Comparison of ENCODE assay signal across 12 cellular contexts in the genomic region with DNA sequence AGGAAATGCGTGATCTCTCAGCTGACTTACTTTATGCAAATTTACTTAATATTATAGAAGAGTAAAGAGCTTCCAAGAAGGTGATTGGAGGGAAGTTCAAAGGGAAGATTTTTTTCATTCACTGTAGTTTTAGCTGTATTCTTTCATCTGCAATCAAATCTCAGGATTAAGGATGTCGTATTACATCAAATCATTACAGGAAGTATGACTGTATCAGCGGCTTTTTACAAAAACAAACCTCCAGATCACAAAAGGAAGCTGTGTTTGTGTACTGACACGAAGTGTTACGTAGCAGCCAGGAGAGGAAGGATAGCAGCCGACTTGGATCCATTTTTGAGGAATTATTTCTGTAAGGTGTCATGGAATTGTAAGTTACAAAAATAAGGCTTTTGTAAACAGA. TPM values are rescaled to one million over a fixed set of nuclear protein-coding genes. Genes with fewer than 3 reads are reported as not detected.
DNase-seq lines count a peak whose midpoint lies in the region; ATAC-seq, FAIRE-seq and TF ChIP-seq lines count a peak whose summit lies in the region.
"Had no signal": no experiment of that assay in that cellular context is flagged by ENCODE, and none has a peak within 500 bp of the region (broad histone marks: within the 10 kb centered on the region; RNA-seq: fewer than 3 reads in every experiment).

No MANE protein-coding gene starts in this region.

- no peaks in the 10 kb centered on the region for H4K20me1 ChIP-seq in astrocyte (ENCODE audit: insufficient read depth, low read length)

- H3K4me3 ChIP-seq in ACC112 (ENCODE audit: low read depth, low read length) (peak overlapping the region; percentile 31), HFF-Myc (replicated peaks; ENCODE audit: low read depth, low read length) (no peak overlapping the region), astrocyte (ENCODE audit: insufficient read depth, low read depth, low read length) (peak overlapping the region; percentile 7), left lung (no peak overlapping the region), body of pancreas (no peak overlapping the region)
- H3K4me3 ChIP-seq: SJCRH30 had no signal

- peak overlapping the region; percentile 63 for H3K9ac ChIP-seq in astrocyte (ENCODE audit: low read length)

- H3K36me3 ChIP-seq in ACC112 (ENCODE audit: insufficient read depth, low read length) (no peaks in the 10 kb centered on the region), astrocyte (ENCODE audit: insufficient read depth, low read length) (no peaks in the 10 kb centered on the region), left lung (no peaks in the 10 kb centered on the region), body of pancreas (replicated peaks in 1 of 2; ENCODE audit: insufficient read depth in 1 of 2, low read depth in 2 of 2) (no peaks in the 10 kb centered on the region)
- H3K36me3 ChIP-seq: SJCRH30 had no signal

- DNase-seq in HFF-Myc (ENCODE audit: extremely low read depth, low read depth) (peak; percentile 56), astrocyte (ENCODE audit: low read depth) (peak; percentile 91), left lung (no peak), body of pancreas (no peak)
- DNase-seq in stimulated activated naive CD4-positive, alpha-beta T cell treated with Interleukin-2 at 50 U/mL for 16 hours (lab: John Stamatoyannopoulos, UW): no peak
- DNase-seq: activated CD8-positive, alpha-beta T cell treated with anti-CD3 and anti-CD28 coated beads, Interleukin-2, amount 10 ng/mL, durations not matched to agents 7 days and 5 days; SJCRH30 had no signal

- no peak overlapping the region for H3K27ac Mint-ChIP-seq in astrocyte (ENCODE audit: unreplicated experiment)
- H3K27ac Mint-ChIP-seq: activated CD8-positive, alpha-beta T cell treated with anti-CD3 and anti-CD28 coated beads, Interleukin-2, amount 10 ng/mL, durations not matched to agents 7 days and 5 days had no signal

- TF ChIP-seq POLR2A in body of pancreas (IDR thresholded peaks at IDR 0.05): no peak

- TF ChIP-seq CTCF in HFF-Myc (IDR thresholded peaks at IDR 0.05; ENCODE audit: low read depth, low read length, missing control alignments) (no peak), astrocyte (IDR thresholded peaks at IDR 0.05; ENCODE audit: insufficient read depth, low read depth, low read length) (no peak), left lung (IDR thresholded peaks at IDR 0.05) (no peak), body of pancreas (IDR thresholded peaks at IDR 0.05) (no peak)

- no peaks in the 10 kb centered on the region for H3K9me3 ChIP-seq in astrocyte (ENCODE audit: insufficient read depth, low read depth, low read length)
- no peaks in the 10 kb centered on the region for H3K9me3 ChIP-seq in left lung
- no peaks in the 10 kb centered on the region for H3K9me3 ChIP-seq in body of pancreas
- H3K9me3 ChIP-seq: SJCRH30 had no signal

- no peak overlapping the region for H3K4me3 Mint-ChIP-seq in astrocyte (ENCODE audit: unreplicated experiment)
- H3K4me3 Mint-ChIP-seq: activated CD8-positive, alpha-beta T cell treated with anti-CD3 and anti-CD28 coated beads, Interleukin-2, amount 10 ng/mL, durations not matched to agents 7 days and 5 days had no signal

- H3K79me2 ChIP-seq in ACC112 (ENCODE audit: control insufficient read depth, insufficient read depth, low read length, unreplicated experiment) (no peaks in the 10 kb centered on the region), astrocyte (ENCODE audit: insufficient read depth, low read length) (no peaks in the 10 kb centered on the region)

- H3K27ac ChIP-seq in ACC112 (ENCODE audit: low read depth, low read length) (peak overlapping the region; percentile 98), astrocyte (ENCODE audit: low read depth, low read length) (peak overlapping the region; percentile 83), left lung (peak overlapping the region; percentile 72 to 76), body of pancreas (peak overlapping the region in 2 of 4 donors; percentile 30 to 33)
- H3K27ac ChIP-seq: C4-2B, SJCRH30 had no signal

- ATAC-seq in left lung: peak; percentile 13
- ATAC-seq in GM18873 (IDR thresholded peaks at IDR 0.05; ENCODE audit: low FRiP score, unreplicated experiment): no peak
- ATAC-seq in body of pancreas: no peak
- ATAC-seq in GM18519 (IDR thresholded peaks at IDR 0.05; ENCODE audit: low FRiP score, unreplicated experiment): no peak
- ATAC-seq: activated CD8-positive, alpha-beta T cell treated with anti-CD3 and anti-CD28 coated beads, Interleukin-2, amount 10 ng/mL, durations not matched to agents 7 days and 5 days had no signal

- no peaks in the 10 kb centered on the region for H3K27me3 ChIP-seq in ACC112 (ENCODE audit: insufficient read depth, low read length)
- H3K27me3 ChIP-seq in astrocyte (ENCODE audit: insufficient read depth, low read length): no peaks in the 10 kb centered on the region
- H3K27me3 ChIP-seq in left lung: no peaks in the 10 kb centered on the region
- no peaks in the 10 kb centered on the region for H3K27me3 ChIP-seq in body of pancreas

- H3K4me1 Mint-ChIP-seq in astrocyte (ENCODE audit: low read depth, unreplicated experiment): peaks cover 43% of the 10 kb centered on the region

- intact Hi-C loops in left lung (cut with DNase I) (no loop called here), body of pancreas (cut with DNase I) (no loop called here)

- peak overlapping the region; percentile 78 for H3K4me2 ChIP-seq in astrocyte (ENCODE audit: low read length)

- peaks cover 2% of the 10 kb centered on the region for H3K9me3 Mint-ChIP-seq in astrocyte (ENCODE audit: unreplicated experiment)

- H2AFZ ChIP-seq in ACC112 (ENCODE audit: low read length, unreplicated experiment) (no peak overlapping the region), astrocyte (ENCODE audit: low read depth, low read length) (peak overlapping the region; percentile 0)

- H3K36me3 Mint-ChIP-seq in astrocyte (ENCODE audit: low read depth, unreplicated experiment): no peaks in the 10 kb centered on the region

- H3K27me3 Mint-ChIP-seq in astrocyte (ENCODE audit: low read depth, unreplicated experiment): no peaks in the 10 kb centered on the region

- peak; percentile 92 for FAIRE-seq in astrocyte (lab: Jason Lieb, UNC)
- FAIRE-seq: frontal cortex had no signal

- 20 to 25% methylated on average over 6 of the region's 6 CpGs for WGBS in body of pancreas, 2 donors

- H3K4me1 ChIP-seq in ACC112 (ENCODE audit: control insufficient read depth, insufficient read depth, low read length, unreplicated experiment) (peaks cover 51% of the 10 kb centered on the region), astrocyte (ENCODE audit: insufficient read depth, low read length) (peaks cover 22% of the 10 kb centered on the region), left lung (peaks cover 45 to 73% of the 10 kb centered on the region in 2 donors), body of pancreas (peaks cover 10% of the 10 kb centered on the region)
- H3K4me1 ChIP-seq: SJCRH30 had no signal

RNA-seq across cellular contexts. Expression of a gene that starts 49.6 kb away (rescaled TPM):
- total RNA-seq in astrocyte (1.8 and 2.2 TPM in 2 replicates), left lung (100 to 1,000 TPM in 1 of 2 donors, 10 to 100 TPM in 1; 87.3 to 103 TPM), body of pancreas (10 to 100 TPM; 23.1 to 27.5 TPM)
- total RNA-seq: activated CD8-positive, alpha-beta T cell treated with anti-CD3 and anti-CD28 coated beads, Interleukin-2, amount 10 ng/mL, durations not matched to agents 7 days and 5 days; frontal cortex; SJCRH30 had no signal

Comparison
In these comparisons a context has a peak if more than half of its experiments do, and no peak if none do; other contexts are left out.
1. H3K4me3 ChIP-seq: peak in ACC112 (single experiment) and astrocyte (single experiment); none in HFF-Myc (single experiment), left lung (0 of 2) and body of pancreas (0 of 2).
2. DNase-seq: peak in HFF-Myc (single experiment) and astrocyte (single experiment); none in left lung (0 of 2), body of pancreas (0 of 4) and stimulated activated naive CD4-positive, alpha-beta T cell treated with Interleukin-2 at 50 U/mL for 16 hours (single experiment).